Comparison of ENCODE assay signal across 8 cellular contexts in genomic region chr3:151282921-151283320, GRCh38. TPM values are rescaled to one million over a fixed set of nuclear protein-coding genes. Genes with fewer than 3 reads are reported as not detected.
DNase-seq lines count a peak whose midpoint lies in the region; ATAC-seq, FAIRE-seq and TF ChIP-seq lines count a peak whose summit lies in the region.

No MANE protein-coding gene starts in this region.

- peak; percentile 95 for FAIRE-seq in endometrium (lab: Jason Lieb, UNC)

- ATAC-seq in mucosa of descending colon (peak; percentile 68), HG02870 (IDR thresholded peaks at IDR 0.05; ENCODE audit: unreplicated experiment) (no peak), HG03039 (IDR thresholded peaks at IDR 0.05; ENCODE audit: unreplicated experiment) (no peak)

- DNase-seq in AG08396 (ENCODE audit: low spot score) (peak; percentile 35), LNCaP clone FGC (ENCODE audit: low read depth) (peak; percentile 44), SHP77 treated with DMSO at 0.1 percent for 48 hours (lab: John Stamatoyannopoulos, UW) (peak; percentile 26), mucosa of descending colon (no peak)

- peaks cover 12% of the 10 kb centered on the region for H3K4me1 ChIP-seq in mucosa of descending colon (ENCODE audit: low read depth)

- intact Hi-C loops in mucosa of descending colon (cut with DNase I, micrococcal nuclease): loop anchor here (2.0 to 5.0 kb wide), 2 partner anchors 114 to 116 kb away; no protein-coding TSS in a partner anchor

- no peaks in the 10 kb centered on the region for H3K36me3 ChIP-seq in mucosa of descending colon (ENCODE audit: low read depth)

- H3K4me3 ChIP-seq in GM12875 (ENCODE audit: low read depth, low read length) (no peak overlapping the region), LNCaP clone FGC (ENCODE audit: low read depth, low read length) (no peak overlapping the region), mucosa of descending colon (no peak overlapping the region)

- no peaks in the 10 kb centered on the region for H3K9me3 ChIP-seq in mucosa of descending colon

- TF ChIP-seq CTCF in GM12875 (IDR thresholded peaks at IDR 0.05; ENCODE audit: borderline replicate concordance, insufficient read depth, low read depth, low read length) (peak; percentile 26; the same call in 1 of the 2 replicates), LNCaP clone FGC (IDR thresholded peaks at IDR 0.05; ENCODE audit: control insufficient read depth, extremely low read depth, insufficient read depth) (peak; percentile 51), mucosa of descending colon (IDR thresholded peaks at IDR 0.05) (peak; percentile 19)

RNA-seq across cellular contexts. Expression of gene P2RY14, which starts 4.6 kb away (rescaled TPM):
- 10 to 100 TPM in 1 of 3 donors, 1 to 10 TPM in 2; 3.9 to 18.2 (median 4.4) TPM for total RNA-seq in mucosa of descending colon

RNA-seq across cellular contexts. Expression of gene GPR87, which starts 33.7 kb away (rescaled TPM):
- not detected for total RNA-seq in mucosa of descending colon

RNA-seq across cellular contexts. Expression of gene P2RY13, which starts 46.4 kb away (rescaled TPM):
- total RNA-seq in mucosa of descending colon: 1 to 10 TPM in 2 of 3 donors, under 1 TPM in 1; 0.29 to 1.9 (median 1.5) TPM

Comparison
In these comparisons a context has a peak if more than half of its experiments do, and no peak if none do; other contexts are left out.
1. DNase-seq: peak in AG08396 (single experiment), LNCaP clone FGC (single experiment) and SHP77 treated with DMSO at 0.1 percent for 48 hours (single experiment); none in mucosa of descending colon (0 of 3).
2. Peak in every context shown above with its lines, with median percentiles within 50 percentile points of each other: CTCF ChIP-seq.